ENCODE assay signal across 21 cellular contexts in the genomic region with DNA sequence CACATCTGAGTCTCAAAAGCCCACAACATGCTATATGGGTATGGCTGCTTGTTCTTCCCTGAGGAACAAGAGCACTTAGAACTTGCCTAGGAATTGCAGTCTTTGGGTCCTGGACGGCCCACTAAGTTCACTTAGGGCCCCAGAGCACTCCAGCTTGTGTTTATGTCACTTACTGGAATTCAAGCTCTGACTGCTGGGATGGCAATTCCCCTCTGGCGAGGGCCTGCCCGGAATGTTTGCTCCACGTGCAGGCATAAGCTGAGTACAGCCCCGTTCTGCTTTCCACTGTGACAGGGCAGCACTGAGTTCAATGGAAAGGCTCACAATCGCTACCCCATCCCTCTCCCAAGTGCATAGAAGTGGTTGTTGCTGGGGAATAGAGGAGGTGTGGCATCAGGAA. TPM values are rescaled to one million over a fixed set of nuclear protein-coding genes. Genes with fewer than 3 reads are reported as not detected.
DNase-seq lines count a peak whose midpoint lies in the region; ATAC-seq, FAIRE-seq and TF ChIP-seq lines count a peak whose summit lies in the region.
"Had no signal": no experiment of that assay in that cellular context is flagged by ENCODE, and none has a peak within 500 bp of the region (broad histone marks: within the 10 kb centered on the region; RNA-seq: fewer than 3 reads in every experiment).

No MANE protein-coding gene starts in this region.

- no peak overlapping the region for H4K91ac ChIP-seq in trophoblast cell (ENCODE audit: low read depth, low read length)

- H3K9me3 ChIP-seq in PC-3 (ENCODE audit: low read length), result no peaks in the 10 kb centered on the region
- H3K9me3 ChIP-seq in trophoblast cell (ENCODE audit: insufficient read depth, low read depth, low read length), result peaks cover 1% of the 10 kb centered on the region
- H3K9me3 ChIP-seq: MG63, SJCRH30 had no signal

- no TSS peak for BruUV-seq in PC-3 (replicated peaks; lab: Mats Ljungman, UMichigan)

- H3K27ac ChIP-seq in PC-3 (ENCODE audit: low read length) (no peak overlapping the region), trophoblast cell (ENCODE audit: low read depth, low read length) (no peak overlapping the region)
- H3K27ac ChIP-seq: SJCRH30 had no signal

- no peak overlapping the region for H3K4me3 ChIP-seq in PC-3 (ENCODE audit: low read length)
- no peak overlapping the region for H3K4me3 ChIP-seq in trophoblast cell (ENCODE audit: low read depth, low read length)
- H3K4me3 ChIP-seq: MG63, SJCRH30 had no signal

- TF ChIP-seq CTCF in PC-3 (conservative IDR thresholded peaks at IDR 0.05; ENCODE audit: low read depth, low read length), result no peak

- CTCF ChIA-PET in PC-3 (lab: Charles Lee), result no interaction called here

- no peak overlapping the region for H2AK5ac ChIP-seq in trophoblast cell (ENCODE audit: low read length)

- H2BK120ac ChIP-seq in trophoblast cell (ENCODE audit: insufficient read depth, low read length, poor library complexity), result no peak overlapping the region

- POLR2A ChIA-PET in PC-3 (lab: Charles Lee; ENCODE audit: unreplicated experiment), result no interaction called here

- no CpG with 5 or more reads among the region's 6 CpGs for WGBS in trophoblast cell (ENCODE audit: extremely low coverage, insufficient coverage, insufficient read length)

- H2BK12ac ChIP-seq in trophoblast cell (ENCODE audit: low read length), result no peak overlapping the region

- H3K4me1 ChIP-seq in PC-3 (ENCODE audit: insufficient read depth, low read length), result no peaks in the 10 kb centered on the region
- H3K4me1 ChIP-seq in trophoblast cell (ENCODE audit: control insufficient read depth in 1 of 2, insufficient read depth in 2 of 2, low read length in 2 of 2), result peaks cover 0 to 3% of the 10 kb centered on the region in 2 experiments
- H3K4me1 ChIP-seq: SJCRH30 had no signal

- H3K9me2 ChIP-seq in PC-3 (replicated peaks; ENCODE audit: low read length), result no peaks in the 10 kb centered on the region

- H3K23ac ChIP-seq in trophoblast cell (ENCODE audit: low read length), result no peak overlapping the region

- peak; percentile 83 for DNase-seq in ELF-1 (ENCODE audit: low read depth, low spot score)
- DNase-seq in PC-3, result no peak
- DNase-seq in islet precursor cell, result peak; percentile 87
- DNase-seq in trophoblast cell, result peak; percentile 94 to 97
- DNase-seq in H54 (ENCODE audit: insufficient read length, low spot score), result no peak
- no peak for DNase-seq in NCI-H82 treated with DMSO at 0.1 percent for 48 hours (lab: John Stamatoyannopoulos, UW; ENCODE audit: unreplicated experiment)
- DNase-seq: Calu3, DMS79 treated with DMSO at 0.1 percent for 48 hours, KBM-7, MG63, NCI-H2029, NCI-H2171, NCI-H226, NCI-H510A, NCI-H69, SJCRH30 had no signal

- no peak overlapping the region for H3K4me2 ChIP-seq in PC-3 (ENCODE audit: low read length)
- H3K4me2 ChIP-seq in trophoblast cell (ENCODE audit: low read length), result no peak overlapping the region

- H4K20me1 ChIP-seq in PC-3 (ENCODE audit: low read length), result no peaks in the 10 kb centered on the region

- no peak overlapping the region for H3K18ac ChIP-seq in trophoblast cell (ENCODE audit: low read length)

- H2AFZ ChIP-seq in PC-3 (ENCODE audit: low read length) (0 out of 2 replicates have a peak overlapping the region, but pooled peaks have one; percentile 28), trophoblast cell (ENCODE audit: insufficient read depth, low read length, poor library complexity) (no peak overlapping the region)

- H2BK5ac ChIP-seq in trophoblast cell (ENCODE audit: low read depth, low read length, poor library complexity), result no peak overlapping the region

- FAIRE-seq in H54 (lab: Jason Lieb, UNC), result no peak
- FAIRE-seq: GM12892 had no signal

- no peak overlapping the region for H3K9ac ChIP-seq in PC-3 (ENCODE audit: low read length)
- H3K9ac ChIP-seq in trophoblast cell (ENCODE audit: low read length), result no peak overlapping the region

- H3K79me2 ChIP-seq in PC-3 (ENCODE audit: low read length) (no peaks in the 10 kb centered on the region), trophoblast cell (ENCODE audit: control insufficient read depth, insufficient read depth, low read length, poor library complexity) (no peaks in the 10 kb centered on the region)

- H3K79me1 ChIP-seq in trophoblast cell (ENCODE audit: low read length), result no peaks in the 10 kb centered on the region

- no peaks in the 10 kb centered on the region for H3K36me3 ChIP-seq in PC-3 (ENCODE audit: low read depth, low read length)
- H3K36me3 ChIP-seq in trophoblast cell (ENCODE audit: control insufficient read depth in 1 of 2, insufficient read depth in 2 of 2, low read length in 2 of 2), result no peaks in the 10 kb centered on the region
- H3K36me3 ChIP-seq: MG63, SJCRH30 had no signal

- TF ChIP-seq POLR2A in H54 (IDR thresholded peaks at IDR 0.05; ENCODE audit: low read depth, low read length), result no peak

- no peak overlapping the region for H4K8ac ChIP-seq in trophoblast cell (ENCODE audit: low read depth, low read length)

- H3K27me3 ChIP-seq in PC-3 (ENCODE audit: low read length) (no peaks in the 10 kb centered on the region), trophoblast cell (ENCODE audit: insufficient read depth, low read length) (no peaks in the 10 kb centered on the region)
- H3K27me3 ChIP-seq: MG63, SJCRH30 had no signal

- no peak overlapping the region for H4K12ac ChIP-seq in trophoblast cell (ENCODE audit: low read depth, low read length)

- intact Hi-C loops in PC-3 (cut with micrococcal nuclease), result no loop called here

- H3K4ac ChIP-seq in trophoblast cell (ENCODE audit: low read depth, low read length), result no peak overlapping the region

- ATAC-seq in PC-3 (no peak), HG03354 (IDR thresholded peaks at IDR 0.05; ENCODE audit: poor library complexity, severe bottlenecking, unreplicated experiment) (no peak)
- ATAC-seq: Right ventricle myocardium inferior, SK-N-SH treated with all-trans-retinoic acid at 6 μM for 48 hours had no signal

- H3K14ac ChIP-seq in trophoblast cell (ENCODE audit: low read length), result no peak overlapping the region

- H3F3A ChIP-seq in PC-3 (ENCODE audit: low read length, unreplicated experiment), result no peaks in the 10 kb centered on the region

RNA-seq across cellular contexts. Expression of a gene that starts 25.9 kb away (rescaled TPM):
- 0.69 and 1.1 TPM in 2 replicates for total RNA-seq in PC-3 (2014; rRNA removed)
- 0.26 and 0.28 TPM in 2 replicates for polyA plus RNA-seq in trophoblast cell (2013)
- total RNA-seq: Right ventricle myocardium inferior had no signal
- polyA plus RNA-seq: BJ had no signal

Comparison
In these comparisons a context has a peak if more than half of its experiments do, and no peak if none do; other contexts are left out.
1. DNase-seq: peak in ELF-1 (single experiment), islet precursor cell (single experiment) and trophoblast cell (2 of 2); none in PC-3 (single experiment), H54 (single experiment) and NCI-H82 treated with DMSO at 0.1 percent for 48 hours (single experiment).